ENCODE assay signal across 1 cellular context in the genomic region with DNA sequence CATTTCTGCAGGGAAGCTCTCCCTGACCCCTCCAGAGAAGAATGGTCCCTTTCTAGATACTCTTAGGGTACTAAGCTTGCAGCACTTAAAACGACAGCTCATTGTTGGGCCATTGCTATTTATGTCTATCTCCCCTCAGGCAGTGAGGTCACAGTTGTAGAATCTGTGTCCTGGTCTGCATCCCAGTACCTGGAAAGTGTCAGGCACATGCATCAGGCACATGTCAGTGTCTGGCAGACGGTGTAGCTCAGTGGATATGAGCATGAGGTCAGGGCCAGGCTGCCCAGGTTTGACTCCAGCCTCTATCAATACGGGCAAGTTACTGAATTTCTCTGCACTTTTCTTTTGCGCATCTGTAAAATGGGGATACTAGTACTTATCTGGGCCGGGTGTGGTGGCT.
TF ChIP-seq lines count a peak whose summit lies in the region.

No MANE protein-coding gene starts in this region.

TF ChIP-seq in SK-N-SH, 30 proteins besides CTCF, POLR2A, EP300 and RAD21 (continued from another document):
- TF ChIP-seq, protein P1, sequence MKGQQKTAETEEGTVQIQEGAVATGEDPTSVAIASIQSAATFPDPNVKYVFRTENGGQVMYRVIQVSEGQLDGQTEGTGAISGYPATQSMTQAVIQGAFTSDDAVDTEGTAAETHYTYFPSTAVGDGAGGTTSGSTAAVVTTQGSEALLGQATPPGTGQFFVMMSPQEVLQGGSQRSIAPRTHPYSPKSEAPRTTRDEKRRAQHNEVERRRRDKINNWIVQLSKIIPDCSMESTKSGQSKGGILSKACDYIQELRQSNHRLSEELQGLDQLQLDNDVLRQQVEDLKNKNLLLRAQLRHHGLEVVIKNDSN (IDR thresholded peaks at IDR 0.05; ENCODE audit: borderline replicate concordance, low read depth), result no peak
- TF ChIP-seq, protein P2, sequence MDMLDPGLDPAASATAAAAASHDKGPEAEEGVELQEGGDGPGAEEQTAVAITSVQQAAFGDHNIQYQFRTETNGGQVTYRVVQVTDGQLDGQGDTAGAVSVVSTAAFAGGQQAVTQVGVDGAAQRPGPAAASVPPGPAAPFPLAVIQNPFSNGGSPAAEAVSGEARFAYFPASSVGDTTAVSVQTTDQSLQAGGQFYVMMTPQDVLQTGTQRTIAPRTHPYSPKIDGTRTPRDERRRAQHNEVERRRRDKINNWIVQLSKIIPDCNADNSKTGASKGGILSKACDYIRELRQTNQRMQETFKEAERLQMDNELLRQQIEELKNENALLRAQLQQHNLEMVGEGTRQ (IDR thresholded peaks at IDR 0.05; ENCODE audit: borderline replicate concordance, low read depth, low read length), result no peak
- TF ChIP-seq RCOR1 (IDR thresholded peaks at IDR 0.05; ENCODE audit: low read length) (peak; percentile 79), TCF12 (IDR thresholded peaks at IDR 0.05) (peak; percentile 31; the same call in 1 of the 2 replicates)
